Comparison of ENCODE assay signal across 1 cellular context in genomic region chr21:38089763-38090046, GRCh38.
TF ChIP-seq lines count a peak whose summit lies in the region.

No MANE protein-coding gene starts in this region.

TF ChIP-seq in K562, 482 proteins besides CTCF, POLR2A, EP300 and RAD21 (continued from another document and continues in another):
- TF ChIP-seq MGA (IDR thresholded peaks at IDR 0.05) (0 out of 2 replicates have a peak, but pooled peaks have one; percentile 3), ZNF511 (CRISPR knock-in tag; IDR thresholded peaks at IDR 0.05) (no peak), MLX (CRISPR knock-in tag; conservative IDR thresholded peaks at IDR 0.05) (no peak), RBM22 (IDR thresholded peaks at IDR 0.05; ENCODE audit: low read depth, low read length, poor library complexity, severe bottlenecking) (no peak), CBX5 (IDR thresholded peaks at IDR 0.05; ENCODE audit: borderline replicate concordance, low read depth) (no peak), TOE1 (IDR thresholded peaks at IDR 0.05; ENCODE audit: borderline replicate concordance) (no peak), TOE1 (CRISPR knock-in tag; IDR thresholded peaks at IDR 0.05; ENCODE audit: borderline replicate concordance, low read depth) (no peak), RBBP5 (IDR thresholded peaks at IDR 0.05; ENCODE audit: borderline replicate concordance, insufficient read depth, low read length, poor library complexity, severe bottlenecking) (peak; percentile 1), GTF2B (IDR thresholded peaks at IDR 0.05; ENCODE audit: extremely low read depth, insufficient read length) (no peak), CBFA2T3 (IDR thresholded peaks at IDR 0.05) (peak; percentile 96), CXXC5 (CRISPR knock-in tag; IDR thresholded peaks at IDR 0.05) (peak; percentile 66), MBD1 (CRISPR knock-in tag; IDR thresholded peaks at IDR 0.05) (no peak), MAFK (IDR thresholded peaks at IDR 0.05; ENCODE audit: low read length) (no peak), SNAPC5 (CRISPR knock-in tag; IDR thresholded peaks at IDR 0.05) (no peak), TAF1 (IDR thresholded peaks at IDR 0.05; ENCODE audit: control insufficient read depth, extremely low read depth, insufficient read depth, low read length, severe bottlenecking) (no peak), NCOR1 (IDR thresholded peaks at IDR 0.05) (peak; percentile 90), ZBTB26 (CRISPR knock-in tag; IDR thresholded peaks at IDR 0.05) (no peak), C11orf30 (IDR thresholded peaks at IDR 0.05; ENCODE audit: low read depth) (peak; percentile 52; the same call in 1 of the 2 replicates), ATF6 (CRISPR knock-in tag; IDR thresholded peaks at IDR 0.05) (no peak), MAX (CRISPR knock-in tag; IDR thresholded peaks at IDR 0.05) (no peak), POLR2AphosphoS5 (IDR thresholded peaks at IDR 0.05; ENCODE audit: control insufficient read depth, insufficient read depth, low read depth, low read length) (peak; percentile 89), NFIC (IDR thresholded peaks at IDR 0.05) (peak; percentile 71), HMBOX1 (IDR thresholded peaks at IDR 0.05) (no peak), ZMIZ1 (IDR thresholded peaks at IDR 0.05; ENCODE audit: low read depth in 2 of 2, low read length in 2 of 2) (0 out of 4 replicates have a peak, but pooled peaks of 1 of the 2 experiments have one; percentile 33), ZNF644 (tag; IDR thresholded peaks at IDR 0.05; ENCODE audit: low read depth) (peak; percentile 83), TFAP4 (CRISPR knock-in tag; IDR thresholded peaks at IDR 0.05; ENCODE audit: borderline replicate concordance) (no peak)
